In genomic region chr12:11724888-11725310, GRCh38 we compare ENCODE assay signal across 11 cellular contexts.
DNase-seq lines count a peak whose midpoint lies in the region; ATAC-seq and TF ChIP-seq lines count a peak whose summit lies in the region.
"Had no signal": no experiment of that assay in that cellular context is flagged by ENCODE, and none has a peak within 500 bp of the region (broad histone marks: within the 10 kb centered on the region; RNA-seq: fewer than 3 reads in every experiment).

No MANE protein-coding gene starts in this region.

- peak overlapping the region; percentile 86 for H3K27ac Mint-ChIP-seq in mesothelial cell of epicardium
- H3K27ac Mint-ChIP-seq: activated T-helper 17 cell treated with anti-CD3 and anti-CD28 coated beads, Interleukin-2, amount 50 U/mL, for 72 hours; natural killer cell treated with Interleukin-12 subunit alpha and Interleukin-12 subunit beta and Interleukin-15 and Interleukin-18, amount 100 ng/mL, for 72 hours had no signal

- H3K27me3 Mint-ChIP-seq in mesothelial cell of epicardium (ENCODE audit: low read depth) = no peaks in the 10 kb centered on the region
- H3K27me3 Mint-ChIP-seq: activated T-helper 17 cell treated with anti-CD3 and anti-CD28 coated beads, Interleukin-2, amount 50 U/mL, for 72 hours; natural killer cell treated with Interleukin-12 subunit alpha and Interleukin-12 subunit beta and Interleukin-15 and Interleukin-18, amount 100 ng/mL, for 72 hours had no signal

- WGBS in aorta, 2 donors = 6 to 11% methylated on average over 7 of the region's 7 CpGs

- peaks cover 5% of the 10 kb centered on the region for H3K36me3 Mint-ChIP-seq in mesothelial cell of epicardium

- H3K9me3 ChIP-seq in right atrium auricular region (no peaks in the 10 kb centered on the region), aorta (ENCODE audit: control insufficient read depth, low read length) (no peaks in the 10 kb centered on the region)

- H3K4me1 ChIP-seq in right atrium auricular region = peaks cover 0 to 25% of the 10 kb centered on the region in 2 donors
- H3K4me1 ChIP-seq in aorta (ENCODE audit: control insufficient read depth in 1 of 2, insufficient read depth in 2 of 2, low read length in 2 of 2) = peaks cover 2 to 5% of the 10 kb centered on the region in 2 donors

- no peak overlapping the region for H3K4me3 ChIP-seq in right atrium auricular region
- H3K4me3 ChIP-seq in choroid plexus epithelial cell (ENCODE audit: low read depth, low read length) = peak overlapping the region; percentile 1
- H3K4me3 ChIP-seq in aorta (ENCODE audit: low read length in 2 of 2) = no peak overlapping the region

- no peak overlapping the region for H3K4me3 Mint-ChIP-seq in mesothelial cell of epicardium
- H3K4me3 Mint-ChIP-seq: natural killer cell treated with Interleukin-12 subunit alpha and Interleukin-12 subunit beta and Interleukin-15 and Interleukin-18, amount 100 ng/mL, for 72 hours had no signal

- ATAC-seq in Right ventricle myocardium superior (ENCODE audit: poor library complexity) (peak; percentile 51), aorta (ENCODE audit: low FRiP score) (no peak), HG02938 (IDR thresholded peaks at IDR 0.05; ENCODE audit: unreplicated experiment) (no peak)
- ATAC-seq: activated T-helper 17 cell treated with anti-CD3 and anti-CD28 coated beads, Interleukin-2, amount 50 U/mL, for 72 hours; natural killer cell treated with Interleukin-12 subunit alpha and Interleukin-12 subunit beta and Interleukin-15 and Interleukin-18, amount 100 ng/mL, for 72 hours had no signal

- H3K4me1 Mint-ChIP-seq in mesothelial cell of epicardium = peaks cover 40% of the 10 kb centered on the region

- H3K27me3 ChIP-seq in right atrium auricular region (no peaks in the 10 kb centered on the region), aorta (ENCODE audit: control insufficient read depth in 1 of 2, insufficient read depth in 2 of 2, low read length in 1 of 2) (no peaks in the 10 kb centered on the region)

- no peak for TF ChIP-seq CTCF in right atrium auricular region (IDR thresholded peaks at IDR 0.05)
- no peak for TF ChIP-seq CTCF in choroid plexus epithelial cell (conservative IDR thresholded peaks at IDR 0.05; ENCODE audit: low read depth, low read length)
- no peak for TF ChIP-seq CTCF in mesothelial cell of epicardium (IDR thresholded peaks at IDR 0.05; ENCODE audit: unreplicated experiment)

- peaks cover 5% of the 10 kb centered on the region for H3K9me3 Mint-ChIP-seq in mesothelial cell of epicardium
- H3K9me3 Mint-ChIP-seq: activated T-helper 17 cell treated with anti-CD3 and anti-CD28 coated beads, Interleukin-2, amount 50 U/mL, for 72 hours; natural killer cell treated with Interleukin-12 subunit alpha and Interleukin-12 subunit beta and Interleukin-15 and Interleukin-18, amount 100 ng/mL, for 72 hours had no signal

- H3K36me3 ChIP-seq in right atrium auricular region (no peaks in the 10 kb centered on the region), aorta (ENCODE audit: control insufficient read depth in 1 of 2, insufficient read depth in 2 of 2, low read length in 1 of 2) (no peaks in the 10 kb centered on the region)

- DNase-seq in Right ventricle myocardium superior = no peak
- DNase-seq in right atrium auricular region (ENCODE audit: low spot score) = no peak
- peak; percentile 88 for DNase-seq in choroid plexus epithelial cell (ENCODE audit: low read depth)
- no peak for DNase-seq in mesothelial cell of epicardium (ENCODE audit: low spot score in 2 of 2, unreplicated experiment in 2 of 2)
- DNase-seq in aorta = no peak
- no peak for DNase-seq in D341Med (ENCODE audit: low spot score)
- DNase-seq in iPS-NIHi7 (ENCODE audit: extremely low spot score) = no peak
- DNase-seq: SIG-M5 had no signal

- H3K27ac ChIP-seq in right atrium auricular region (no peak overlapping the region), aorta (ENCODE audit: low read depth in 1 of 2, low read length in 2 of 2) (peak overlapping the region; percentile 49 to 57)

- intact Hi-C loops in Right ventricle myocardium superior (cut with DNase I) = no loop called here
- intact Hi-C loops in aorta (cut with DNase I) = no loop called here

Comparison
In these comparisons a context has a peak if more than half of its experiments do, and no peak if none do; other contexts are left out.
1. H3K27ac ChIP-seq: peak in aorta (2 of 2); none in right atrium auricular region (0 of 2).